2 cellular contexts compared by ENCODE assay signal in genomic region chr2:60000681-60001080, GRCh38.
TF ChIP-seq lines count a peak whose summit lies in the region.

No MANE protein-coding gene starts in this region.

TF ChIP-seq in H1, 55 proteins besides CTCF, POLR2A, EP300 and RAD21:
- TF ChIP-seq CTBP2 (IDR thresholded peaks at IDR 0.05; ENCODE audit: borderline replicate concordance, insufficient read depth, insufficient read length, low read length) (no peak), TAF1 (IDR thresholded peaks at IDR 0.05; ENCODE audit: low read depth, low read length) (no peak), TAF7 (optimal IDR thresholded peaks at IDR 0.05; ENCODE audit: borderline replicate concordance, low read depth, low read length) (no peak), CEBPB (IDR thresholded peaks at IDR 0.05; ENCODE audit: low read depth, low read length) (no peak), FOSL1 (IDR thresholded peaks at IDR 0.05; ENCODE audit: insufficient read depth, low read depth, low read length) (no peak), MAFK (IDR thresholded peaks at IDR 0.05; ENCODE audit: low read depth, low read length) (no peak), HDAC2 (IDR thresholded peaks at IDR 0.05; ENCODE audit: borderline replicate concordance in 1 of 2, low read depth in 2 of 2, low read length in 2 of 2) (no peak), ASH2L (IDR thresholded peaks at IDR 0.05; ENCODE audit: low read length) (no peak), BCL11A (IDR thresholded peaks at IDR 0.05; ENCODE audit: low read depth in 2 of 2, low read length in 2 of 2) (no peak), CHD1 (IDR thresholded peaks at IDR 0.05; ENCODE audit: low read depth, low read length) (no peak), CHD2 (IDR thresholded peaks at IDR 0.05; ENCODE audit: low read length) (no peak), KDM4A (IDR thresholded peaks at IDR 0.05; ENCODE audit: low read depth, low read length, severe bottlenecking) (no peak), CREB1 (IDR thresholded peaks at IDR 0.05) (no peak), POU5F1 (IDR thresholded peaks at IDR 0.05; ENCODE audit: low read depth, low read length) (no peak), SIX5 (IDR thresholded peaks at IDR 0.05; ENCODE audit: low read depth, low read length) (no peak), HDAC6 (IDR thresholded peaks at IDR 0.05; ENCODE audit: low read depth, low read length) (no peak), RFX5 (IDR thresholded peaks at IDR 0.05; ENCODE audit: borderline replicate concordance, low read depth, low read length) (no peak), SRF (IDR thresholded peaks at IDR 0.05; ENCODE audit: low read depth, low read length) (no peak), E2F6 (IDR thresholded peaks at IDR 0.05) (no peak), YY1 (IDR thresholded peaks at IDR 0.05; ENCODE audit: low read depth, low read length) (no peak)

TF ChIP-seq in GM12891, 5 proteins besides CTCF, POLR2A, EP300 and RAD21:
- no peak for TF ChIP-seq SPI1 (IDR thresholded peaks at IDR 0.05; ENCODE audit: low read depth, low read length)
- no peak for TF ChIP-seq PAX5 (IDR thresholded peaks at IDR 0.05; ENCODE audit: insufficient read depth, low read length, severe bottlenecking)
- TF ChIP-seq POU2F2 (IDR thresholded peaks at IDR 0.05; ENCODE audit: low read depth, low read length) = no peak
- no peak for TF ChIP-seq TAF1 (IDR thresholded peaks at IDR 0.05; ENCODE audit: low read depth, low read length)
- no peak for TF ChIP-seq POLR2AphosphoS5 (IDR thresholded peaks at IDR 0.05; ENCODE audit: low read depth, low read length)
TF ChIP-seq in GM12891: peak in this region for 0.
